Comparison of ENCODE assay signal across 1 cellular context in genomic region chr6:34414999-34415858, GRCh38.
TF ChIP-seq lines count a peak whose summit lies in the region.

No MANE protein-coding gene starts in this region.

TF ChIP-seq in K562, 482 proteins besides CTCF, POLR2A, EP300 and RAD21 (continues in another document):
- TF ChIP-seq ZNF282 (CRISPR knock-in tag; IDR thresholded peaks at IDR 0.05) (no peak), MLX (CRISPR knock-in tag; conservative IDR thresholded peaks at IDR 0.05) (no peak), IFI16 (CRISPR knock-in tag; IDR thresholded peaks at IDR 0.05) (no peak), PPARD (CRISPR knock-in tag; IDR thresholded peaks at IDR 0.05) (no peak), KDM4B (IDR thresholded peaks at IDR 0.05; ENCODE audit: borderline replicate concordance in 2 of 2, low read depth in 1 of 2) (no peak), BRCA1 (IDR thresholded peaks at IDR 0.05) (no peak), BRCA1 (CRISPR knock-in tag; IDR thresholded peaks at IDR 0.05) (no peak), POLR2B (IDR thresholded peaks at IDR 0.05; ENCODE audit: low read depth, partially characterized antibody) (no peak), SPI1 (IDR thresholded peaks at IDR 0.05; ENCODE audit: borderline replicate concordance, low read depth, low read length) (no peak), MAFF (IDR thresholded peaks at IDR 0.05; ENCODE audit: low read length) (no peak; the same call in 1 of the 2 replicates), KAT7 (CRISPR knock-in tag; IDR thresholded peaks at IDR 0.05; ENCODE audit: borderline replicate concordance) (no peak), ZBTB34 (CRISPR knock-in tag; IDR thresholded peaks at IDR 0.05) (no peak), ZNF384 (IDR thresholded peaks at IDR 0.05; ENCODE audit: low read depth, low read length) (peak; percentile 51; the same call in 1 of the 2 replicates), ZNF41 (CRISPR knock-in tag; conservative IDR thresholded peaks at IDR 0.05) (no peak), ZNF740 (CRISPR knock-in tag; IDR thresholded peaks at IDR 0.05) (no peak), ZNF740 (tag; IDR thresholded peaks at IDR 0.05) (no peak), KLF16 (IDR thresholded peaks at IDR 0.05) (peak; percentile 40; the same call in 1 of the 2 replicates), MTA3 (IDR thresholded peaks at IDR 0.05; ENCODE audit: borderline replicate concordance) (0 out of 2 replicates have a peak, but pooled peaks have one; percentile 40), SIX5 (IDR thresholded peaks at IDR 0.05; ENCODE audit: borderline replicate concordance in 1 of 2, insufficient read depth in 1 of 2, low read depth in 1 of 2, low read length in 2 of 2) (no peak), ZNF253 (CRISPR knock-in tag; conservative IDR thresholded peaks at IDR 0.05) (no peak), ARID4B (CRISPR knock-in tag; IDR thresholded peaks at IDR 0.05) (no peak), CREB3L1 (IDR thresholded peaks at IDR 0.05; ENCODE audit: borderline replicate concordance, low read depth) (0 out of 2 replicates have a peak, but pooled peaks have one; percentile 19), ZNF592 (IDR thresholded peaks at IDR 0.05) (0 out of 2 replicates have a peak, but pooled peaks have one; percentile 43), BCLAF1 (IDR thresholded peaks at IDR 0.05; ENCODE audit: borderline replicate concordance in 1 of 2, control insufficient read depth in 1 of 2, low read depth in 2 of 2, low read length in 1 of 2) (0 out of 4 replicates have a peak, but pooled peaks of 1 of the 2 experiments have one; percentile 69), BDP1 (IDR thresholded peaks at IDR 0.05; ENCODE audit: insufficient read depth, insufficient read length) (no peak), ZC3H4 (CRISPR knock-in tag; IDR thresholded peaks at IDR 0.05; ENCODE audit: borderline replicate concordance) (no peak), EHMT2 (IDR thresholded peaks at IDR 0.05) (no peak), HOMEZ (CRISPR knock-in tag; IDR thresholded peaks at IDR 0.05) (no peak), GTF2F1 (IDR thresholded peaks at IDR 0.05; ENCODE audit: low read depth, low read length) (no peak), TCFL5 (CRISPR knock-in tag; conservative IDR thresholded peaks at IDR 0.05) (no peak), MBD1 (CRISPR knock-in tag; IDR thresholded peaks at IDR 0.05) (no peak), CREM (IDR thresholded peaks at IDR 0.05; ENCODE audit: low read depth) (no peak), ZNF445 (CRISPR knock-in tag; IDR thresholded peaks at IDR 0.05; ENCODE audit: low read depth) (0 out of 2 replicates have a peak, but pooled peaks have one; percentile 62), PHTF2 (CRISPR knock-in tag; IDR thresholded peaks at IDR 0.05) (no peak), ARID2 (IDR thresholded peaks at IDR 0.05) (peak; percentile 71; the same call in 1 of the 2 replicates), FOSL1 (tag; conservative IDR thresholded peaks at IDR 0.05) (0 out of 2 replicates have a peak, but pooled peaks have one; percentile 17), NR0B1 (IDR thresholded peaks at IDR 0.05; ENCODE audit: partially characterized antibody) (no peak), DNMT1 (IDR thresholded peaks at IDR 0.05) (no peak), ZNF764 (CRISPR knock-in tag; IDR thresholded peaks at IDR 0.05; ENCODE audit: low read depth) (no peak)
